Comparison of ENCODE assay signal across 8 cellular contexts in the genomic region with DNA sequence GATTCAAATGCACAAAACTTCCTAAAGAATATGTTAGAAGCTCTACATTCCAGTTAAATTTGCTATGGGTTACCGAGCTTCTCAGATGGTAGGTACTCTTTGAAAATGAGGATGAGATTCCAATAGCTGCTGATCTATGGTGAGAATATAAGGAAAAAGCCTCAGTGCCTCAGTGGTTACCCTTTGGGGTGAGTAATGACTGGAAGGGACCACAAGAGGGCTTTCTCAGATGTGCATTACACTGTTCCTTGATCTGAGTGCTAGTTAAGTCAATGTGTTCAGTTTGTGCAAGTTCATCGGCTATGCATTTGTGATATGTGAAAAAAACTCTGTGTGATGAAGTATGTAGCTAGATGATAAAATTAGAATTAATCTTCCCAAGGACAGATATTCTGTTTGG. TPM values are rescaled to one million over a fixed set of nuclear protein-coding genes. Genes with fewer than 3 reads are reported as not detected.
DNase-seq lines count a peak whose midpoint lies in the region; ATAC-seq and TF ChIP-seq lines count a peak whose summit lies in the region.

No MANE protein-coding gene starts in this region.

- no peak overlapping the region for H3K4me3 Mint-ChIP-seq in T-cell

- H3K9me3 Mint-ChIP-seq in T-cell, result no peaks in the 10 kb centered on the region

- intact Hi-C loops in mucosa of descending colon (cut with DNase I, micrococcal nuclease), result no loop called here

- H3K27me3 Mint-ChIP-seq in T-cell, result peaks cover 30 to 49% of the 10 kb centered on the region in 2 donors

- H3K27ac ChIP-seq in C4-2B, result no peak overlapping the region

- H3K36me3 ChIP-seq in mucosa of descending colon (ENCODE audit: low read depth), result no peaks in the 10 kb centered on the region

- H3K4me3 ChIP-seq in mucosa of descending colon, result no peak overlapping the region

- H3K36me3 Mint-ChIP-seq in T-cell, result no peaks in the 10 kb centered on the region

- peak; percentile 43; the same call in 1 of the 2 replicates for TF ChIP-seq RAD21 in Ishikawa (IDR thresholded peaks at IDR 0.05; ENCODE audit: low read depth)

- peaks cover 13% of the 10 kb centered on the region for H3K4me1 ChIP-seq in mucosa of descending colon (ENCODE audit: low read depth)

- H3K27ac Mint-ChIP-seq in T-cell, result no peak overlapping the region

- TF ChIP-seq EP300 in Ishikawa (IDR thresholded peaks at IDR 0.05; ENCODE audit: borderline replicate concordance), result no peak

- TF ChIP-seq CTCF in C4-2B (conservative IDR thresholded peaks at IDR 0.05), result peak; percentile 72
- TF ChIP-seq CTCF in mucosa of descending colon (IDR thresholded peaks at IDR 0.05), result no peak

- peak in 5 of 34 experiments; percentile 10 to 19 (median 14) for DNase-seq in T-cell
- DNase-seq in iris pigment epithelial cell (ENCODE audit: low read depth), result peak; percentile 48
- DNase-seq in mucosa of descending colon, result no peak

- POLR2A ChIA-PET in T-cell (lab: Charles Lee), result interaction anchor here in 1 of 2 donors (0.7 kb wide), 1 partner anchor 10 kb away, joined by 3 read pairs; no protein-coding TSS in a partner anchor

- ATAC-seq in GM18867 (IDR thresholded peaks at IDR 0.05; ENCODE audit: unreplicated experiment), result peak; percentile 58
- ATAC-seq in T-cell (replicated peaks in 1 of 4), result peak; percentile 29 to 53 (median 46)
- no peak for ATAC-seq in mucosa of descending colon
- no peak for ATAC-seq in HG03095 (IDR thresholded peaks at IDR 0.05; ENCODE audit: unreplicated experiment)
- ATAC-seq in GM19455 (IDR thresholded peaks at IDR 0.05; ENCODE audit: unreplicated experiment), result no peak

- H3K9me3 ChIP-seq in mucosa of descending colon, result no peaks in the 10 kb centered on the region

- peaks cover 18 to 30% (median 22%) of the 10 kb centered on the region in 3 donors for H3K4me1 Mint-ChIP-seq in T-cell

- CTCF ChIA-PET in T-cell (lab: Charles Lee), result interaction anchor here (0.6 to 3.8 kb wide), 13 partner anchors 12 to 1594 kb away, joined by 3 to 53 read pairs (median 4); no protein-coding TSS in a partner anchor

TF ChIP-seq in Ishikawa, 13 proteins besides CTCF, POLR2A, EP300 and RAD21:
- TF ChIP-seq, protein P1, sequence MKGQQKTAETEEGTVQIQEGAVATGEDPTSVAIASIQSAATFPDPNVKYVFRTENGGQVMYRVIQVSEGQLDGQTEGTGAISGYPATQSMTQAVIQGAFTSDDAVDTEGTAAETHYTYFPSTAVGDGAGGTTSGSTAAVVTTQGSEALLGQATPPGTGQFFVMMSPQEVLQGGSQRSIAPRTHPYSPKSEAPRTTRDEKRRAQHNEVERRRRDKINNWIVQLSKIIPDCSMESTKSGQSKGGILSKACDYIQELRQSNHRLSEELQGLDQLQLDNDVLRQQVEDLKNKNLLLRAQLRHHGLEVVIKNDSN (IDR thresholded peaks at IDR 0.05), result no peak
- no peak for TF ChIP-seq TCF12 (IDR thresholded peaks at IDR 0.05; ENCODE audit: low read depth)
- TF ChIP-seq, protein P2, sequence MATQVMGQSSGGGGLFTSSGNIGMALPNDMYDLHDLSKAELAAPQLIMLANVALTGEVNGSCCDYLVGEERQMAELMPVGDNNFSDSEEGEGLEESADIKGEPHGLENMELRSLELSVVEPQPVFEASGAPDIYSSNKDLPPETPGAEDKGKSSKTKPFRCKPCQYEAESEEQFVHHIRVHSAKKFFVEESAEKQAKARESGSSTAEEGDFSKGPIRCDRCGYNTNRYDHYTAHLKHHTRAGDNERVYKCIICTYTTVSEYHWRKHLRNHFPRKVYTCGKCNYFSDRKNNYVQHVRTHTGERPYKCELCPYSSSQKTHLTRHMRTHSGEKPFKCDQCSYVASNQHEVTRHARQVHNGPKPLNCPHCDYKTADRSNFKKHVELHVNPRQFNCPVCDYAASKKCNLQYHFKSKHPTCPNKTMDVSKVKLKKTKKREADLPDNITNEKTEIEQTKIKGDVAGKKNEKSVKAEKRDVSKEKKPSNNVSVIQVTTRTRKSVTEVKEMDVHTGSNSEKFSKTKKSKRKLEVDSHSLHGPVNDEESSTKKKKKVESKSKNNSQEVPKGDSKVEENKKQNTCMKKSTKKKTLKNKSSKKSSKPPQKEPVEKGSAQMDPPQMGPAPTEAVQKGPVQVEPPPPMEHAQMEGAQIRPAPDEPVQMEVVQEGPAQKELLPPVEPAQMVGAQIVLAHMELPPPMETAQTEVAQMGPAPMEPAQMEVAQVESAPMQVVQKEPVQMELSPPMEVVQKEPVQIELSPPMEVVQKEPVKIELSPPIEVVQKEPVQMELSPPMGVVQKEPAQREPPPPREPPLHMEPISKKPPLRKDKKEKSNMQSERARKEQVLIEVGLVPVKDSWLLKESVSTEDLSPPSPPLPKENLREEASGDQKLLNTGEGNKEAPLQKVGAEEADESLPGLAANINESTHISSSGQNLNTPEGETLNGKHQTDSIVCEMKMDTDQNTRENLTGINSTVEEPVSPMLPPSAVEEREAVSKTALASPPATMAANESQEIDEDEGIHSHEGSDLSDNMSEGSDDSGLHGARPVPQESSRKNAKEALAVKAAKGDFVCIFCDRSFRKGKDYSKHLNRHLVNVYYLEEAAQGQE (IDR thresholded peaks at IDR 0.05; ENCODE audit: low read depth), result no peak
- TF ChIP-seq ZBTB7A (IDR thresholded peaks at IDR 0.05; ENCODE audit: low read depth), result no peak
- TF ChIP-seq CEBPB (IDR thresholded peaks at IDR 0.05), result no peak
- no peak for TF ChIP-seq TEAD4 (IDR thresholded peaks at IDR 0.05)
- TF ChIP-seq NFIC (IDR thresholded peaks at IDR 0.05), result no peak
- TF ChIP-seq EGR1 (IDR thresholded peaks at IDR 0.05), result no peak
- no peak for TF ChIP-seq CREB1 (IDR thresholded peaks at IDR 0.05; ENCODE audit: low read depth)
- TF ChIP-seq YY1 (IDR thresholded peaks at IDR 0.05; ENCODE audit: low read depth), result no peak
- no peak for TF ChIP-seq TAF1 (IDR thresholded peaks at IDR 0.05; ENCODE audit: low read depth)
- TF ChIP-seq FOXM1 (IDR thresholded peaks at IDR 0.05; ENCODE audit: borderline replicate concordance, low read depth), result no peak
- TF ChIP-seq, protein P3, sequence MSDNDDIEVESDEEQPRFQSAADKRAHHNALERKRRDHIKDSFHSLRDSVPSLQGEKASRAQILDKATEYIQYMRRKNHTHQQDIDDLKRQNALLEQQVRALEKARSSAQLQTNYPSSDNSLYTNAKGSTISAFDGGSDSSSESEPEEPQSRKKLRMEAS (IDR thresholded peaks at IDR 0.05), result no peak
TF ChIP-seq in Ishikawa: peak in this region for 0.

RNA-seq across cellular contexts. Expression of a gene that starts 3.5 kb away (rescaled TPM):
- 10 to 100 TPM in 1 of 5 donors, 1 to 10 TPM in 4; 3.1 to 10.7 (median 5.0) TPM for total RNA-seq in T-cell
- total RNA-seq in mucosa of descending colon, result 1 to 10 TPM; 1.0 to 3.4 (median 2.3) TPM

Comparison
In these comparisons a context has a peak if more than half of its experiments do, and no peak if none do; other contexts are left out.
1. ATAC-seq: peak in GM18867 (single experiment) and T-cell (4 of 4); none in mucosa of descending colon (single experiment), HG03095 (single experiment) and GM19455 (single experiment).